In the genomic region with DNA sequence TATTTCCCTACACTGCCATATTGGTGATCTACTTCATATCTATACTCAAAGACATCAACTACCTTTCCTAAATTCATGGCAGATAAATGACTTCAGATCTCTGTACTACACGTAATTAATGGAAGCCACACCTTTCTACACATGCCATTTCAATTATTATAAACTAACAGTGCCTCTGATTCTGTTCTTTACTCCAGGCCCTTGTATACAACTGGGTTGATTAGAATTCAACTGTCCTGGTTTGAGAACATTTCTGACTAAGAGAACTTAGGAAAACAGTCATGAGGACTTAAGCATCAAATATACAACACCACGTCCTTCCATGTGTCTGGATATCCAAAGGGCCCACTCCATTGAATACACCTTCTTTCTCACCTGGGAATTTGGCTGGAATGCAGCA, we compare ENCODE assay signal across 17 cellular contexts. TPM values are rescaled to one million over a fixed set of nuclear protein-coding genes. Genes with fewer than 3 reads are reported as not detected.
DNase-seq lines count a peak whose midpoint lies in the region; ATAC-seq and TF ChIP-seq lines count a peak whose summit lies in the region.
"Had no signal": no experiment of that assay in that cellular context is flagged by ENCODE, and none has a peak within 500 bp of the region (broad histone marks: within the 10 kb centered on the region; RNA-seq: fewer than 3 reads in every experiment).

No MANE protein-coding gene starts in this region.

- H3K27ac Mint-ChIP-seq in CD4-positive, CD25-positive, alpha-beta regulatory T cell: no peak overlapping the region
- peak overlapping the region; percentile 58 for H3K27ac Mint-ChIP-seq in HFFc6
- no peak overlapping the region for H3K27ac Mint-ChIP-seq in stimulated activated effector memory CD8-positive, alpha-beta T cell treated with anti-CD3 and anti-CD28 coated beads, Interleukin-12 subunit alpha, Interleukin-12 subunit beta, amount 100 ng/mL, for 72 hours

- H2AFZ ChIP-seq in neural cell (ENCODE audit: low read depth, low read length): no peak overlapping the region

- no peak for DNase-seq in CD4-positive, CD25-positive, alpha-beta regulatory T cell
- no peak for DNase-seq in HFFc6
- no peak for DNase-seq in coronary artery (ENCODE audit: low spot score)
- no peak for DNase-seq in AG08395 (ENCODE audit: low spot score)
- DNase-seq in stimulated activated effector memory CD8-positive, alpha-beta T cell treated with anti-CD3 and anti-CD28 coated beads, Interleukin-12 subunit alpha, Interleukin-12 subunit beta, amount 100 ng/mL, for 72 hours (ENCODE audit: low spot score in 2 of 2): no peak
- no peak for DNase-seq in upper lobe of right lung
- DNase-seq: body of pancreas; DMS153; HCEC 1CT; kidney glomerular epithelial cell; NCI-H2171; pancreas; stimulated activated naive CD4-positive, alpha-beta T cell; T-helper 9 cell had no signal

- no peak for TF ChIP-seq EP300 in neural cell (conservative IDR thresholded peaks at IDR 0.05; ENCODE audit: poor library complexity, severe bottlenecking)

- peaks cover 36% of the 10 kb centered on the region for H3K4me1 ChIP-seq in CD4-positive, CD25-positive, alpha-beta regulatory T cell (ENCODE audit: control insufficient read depth, insufficient read depth, low read length, poor library complexity, severe bottlenecking)
- H3K4me1 ChIP-seq in upper lobe of right lung: peaks cover 31% of the 10 kb centered on the region

- peak overlapping the region; percentile 98 for H3K4me3 ChIP-seq in CD4-positive, CD25-positive, alpha-beta regulatory T cell (ENCODE audit: low read depth, low read length)
- H3K4me3 ChIP-seq in coronary artery (peak overlapping the region; percentile 88), neural cell (ENCODE audit: low read length) (peak overlapping the region; percentile 74), upper lobe of right lung (no peak overlapping the region)
- H3K4me3 ChIP-seq: body of pancreas had no signal

- no peaks in the 10 kb centered on the region for H3K9me3 ChIP-seq in CD4-positive, CD25-positive, alpha-beta regulatory T cell (ENCODE audit: control insufficient read depth in 2 of 2, low read length in 2 of 2)
- no peaks in the 10 kb centered on the region for H3K9me3 ChIP-seq in neural cell (ENCODE audit: low read length)
- H3K9me3 ChIP-seq in upper lobe of right lung: no peaks in the 10 kb centered on the region
- H3K9me3 ChIP-seq: body of pancreas, pancreas had no signal

- no peaks in the 10 kb centered on the region for H3K27me3 Mint-ChIP-seq in CD4-positive, CD25-positive, alpha-beta regulatory T cell
- H3K27me3 Mint-ChIP-seq in HFFc6 (ENCODE audit: insufficient read depth): no peaks in the 10 kb centered on the region

- H4K20me1 ChIP-seq in neural cell (ENCODE audit: insufficient read depth): no peaks in the 10 kb centered on the region

- peaks cover 44% of the 10 kb centered on the region for H3K79me2 ChIP-seq in neural cell (replicated peaks; ENCODE audit: insufficient read depth, low read length)

- no peaks in the 10 kb centered on the region for H3K27me3 ChIP-seq in CD4-positive, CD25-positive, alpha-beta regulatory T cell (ENCODE audit: control insufficient read depth, insufficient read depth, low read length)
- H3K27me3 ChIP-seq in neural cell (ENCODE audit: insufficient read depth, low read depth, low read length) (no peaks in the 10 kb centered on the region), upper lobe of right lung (no peaks in the 10 kb centered on the region)
- H3K27me3 ChIP-seq: body of pancreas, pancreas had no signal

- peaks cover 55% of the 10 kb centered on the region for H3K36me3 ChIP-seq in CD4-positive, CD25-positive, alpha-beta regulatory T cell (ENCODE audit: control insufficient read depth, insufficient read depth, low read length)
- no peaks in the 10 kb centered on the region for H3K36me3 ChIP-seq in neural cell (ENCODE audit: insufficient read depth, low read length)
- H3K36me3 ChIP-seq in upper lobe of right lung: peaks cover 59% of the 10 kb centered on the region

- peaks cover 19 to 47% (median 33%) of the 10 kb centered on the region in 4 donors for H3K4me1 Mint-ChIP-seq in CD4-positive, CD25-positive, alpha-beta regulatory T cell
- H3K4me1 Mint-ChIP-seq in HFFc6 (ENCODE audit: low read depth): peaks cover 40% of the 10 kb centered on the region
- H3K4me1 Mint-ChIP-seq in stimulated activated effector memory CD8-positive, alpha-beta T cell treated with anti-CD3 and anti-CD28 coated beads, Interleukin-12 subunit alpha, Interleukin-12 subunit beta, amount 100 ng/mL, for 72 hours: peaks cover 30% of the 10 kb centered on the region

- no peak overlapping the region for H3K9ac ChIP-seq in neural cell (ENCODE audit: low read length)

- no peak for TF ChIP-seq RAD21 in neural cell (conservative IDR thresholded peaks at IDR 0.05)

- H3K9me3 Mint-ChIP-seq in CD4-positive, CD25-positive, alpha-beta regulatory T cell: no peaks in the 10 kb centered on the region
- H3K9me3 Mint-ChIP-seq in HFFc6: no peaks in the 10 kb centered on the region
- H3K9me3 Mint-ChIP-seq in stimulated activated effector memory CD8-positive, alpha-beta T cell treated with anti-CD3 and anti-CD28 coated beads, Interleukin-12 subunit alpha, Interleukin-12 subunit beta, amount 100 ng/mL, for 72 hours: no peaks in the 10 kb centered on the region

- no peak overlapping the region for H3K27ac ChIP-seq in CD4-positive, CD25-positive, alpha-beta regulatory T cell (ENCODE audit: insufficient read depth, low read length, poor library complexity, severe bottlenecking)
- H3K27ac ChIP-seq in coronary artery (no peak overlapping the region), neural cell (ENCODE audit: low read length) (no peak overlapping the region), upper lobe of right lung (no peak overlapping the region)
- H3K27ac ChIP-seq: body of pancreas, pancreas had no signal

- H3F3A ChIP-seq in neural cell (ENCODE audit: insufficient read depth, low read length, poor library complexity, severe bottlenecking): no peaks in the 10 kb centered on the region

- intact Hi-C loops in upper lobe of right lung (cut with DNase I): no loop called here

- peaks cover 33% of the 10 kb centered on the region for H3K36me3 Mint-ChIP-seq in CD4-positive, CD25-positive, alpha-beta regulatory T cell
- peaks cover 24% of the 10 kb centered on the region for H3K36me3 Mint-ChIP-seq in HFFc6 (ENCODE audit: low read depth)
- peaks cover 16% of the 10 kb centered on the region for H3K36me3 Mint-ChIP-seq in stimulated activated effector memory CD8-positive, alpha-beta T cell treated with anti-CD3 and anti-CD28 coated beads, Interleukin-12 subunit alpha, Interleukin-12 subunit beta, amount 100 ng/mL, for 72 hours

- H3K4me3 Mint-ChIP-seq in CD4-positive, CD25-positive, alpha-beta regulatory T cell: peak overlapping the region in 1 of 4 donors; percentile 71
- no peak overlapping the region for H3K4me3 Mint-ChIP-seq in HFFc6
- no peak overlapping the region for H3K4me3 Mint-ChIP-seq in stimulated activated effector memory CD8-positive, alpha-beta T cell treated with anti-CD3 and anti-CD28 coated beads, Interleukin-12 subunit alpha, Interleukin-12 subunit beta, amount 100 ng/mL, for 72 hours

- no peak for TF ChIP-seq CTCF in HFFc6 (IDR thresholded peaks at IDR 0.05)
- no peak for TF ChIP-seq CTCF in coronary artery (IDR thresholded peaks at IDR 0.05)
- no peak for TF ChIP-seq CTCF in neural cell (IDR thresholded peaks at IDR 0.05; ENCODE audit: poor library complexity, severe bottlenecking)
- TF ChIP-seq CTCF in upper lobe of right lung (IDR thresholded peaks at IDR 0.05): no peak

- ATAC-seq in CD4-positive, CD25-positive, alpha-beta regulatory T cell (ENCODE audit: low read depth in 2 of 2): no peak
- no peak for ATAC-seq in stimulated activated effector memory CD8-positive, alpha-beta T cell treated with anti-CD3 and anti-CD28 coated beads, Interleukin-12 subunit alpha, Interleukin-12 subunit beta, amount 100 ng/mL, for 72 hours
- ATAC-seq in upper lobe of right lung (no peak), GM18873 (IDR thresholded peaks at IDR 0.05; ENCODE audit: low FRiP score, unreplicated experiment) (no peak)
- ATAC-seq: body of pancreas, Panc1, pancreas had no signal

- H3K9me2 ChIP-seq in neural cell (ENCODE audit: insufficient read depth, low read length): no peaks in the 10 kb centered on the region

- peak overlapping the region; percentile 94 for H3K4me2 ChIP-seq in neural cell (ENCODE audit: low read length)

TF ChIP-seq in neural cell, 6 proteins besides CTCF, POLR2A, EP300 and RAD21 (continues in another document):
- TF ChIP-seq TAF1 (IDR thresholded peaks at IDR 0.05; ENCODE audit: low read depth): no peak

RNA-seq across cellular contexts. Expression of gene ACIN1, which starts 1.8 kb away (rescaled TPM):
- total RNA-seq in CD4-positive, CD25-positive, alpha-beta regulatory T cell: 340 TPM
- 10 to 100 TPM in 1 of 4 donors, 1 to 10 TPM in 3; 6.8 to 10.1 (median 7.4) TPM for polyA plus RNA-seq in CD4-positive, CD25-positive, alpha-beta regulatory T cell
- total RNA-seq in HFFc6 (2021; fragmentation: NEBNext Ultra II Directional; extraction: Animal tissue kit (Norgen Biotek cat#: 25700)): 100 to 1,000 TPM; 128 to 150 (median 142) TPM
- 132 and 143 TPM in 2 replicates for polyA plus RNA-seq in neural cell
- polyA minus RNA-seq in neural cell: 137 and 139 TPM in 2 replicates
- 161 TPM for total RNA-seq in upper lobe of right lung

RNA-seq across cellular contexts. Expression of gene C14orf119, which starts 2.2 kb away (rescaled TPM):
- 13.6 TPM for total RNA-seq in CD4-positive, CD25-positive, alpha-beta regulatory T cell
- 100 to 1,000 TPM; 131 to 187 (median 156) TPM for polyA plus RNA-seq in CD4-positive, CD25-positive, alpha-beta regulatory T cell
- total RNA-seq in HFFc6 (2021; fragmentation: NEBNext Ultra II Directional; extraction: Animal tissue kit (Norgen Biotek cat#: 25700)): 100 to 1,000 TPM in 4 of 6 experiments, 10 to 100 TPM in 2; 85.0 to 117 (median 103) TPM
- polyA plus RNA-seq in neural cell: 23.3 and 26.4 TPM in 2 replicates
- polyA minus RNA-seq in neural cell: 14.6 and 19.2 TPM in 2 replicates
- total RNA-seq in upper lobe of right lung: 55.3 TPM

RNA-seq across cellular contexts. Expression of gene CIROP, which starts 11.7 kb away (rescaled TPM):
- total RNA-seq in CD4-positive, CD25-positive, alpha-beta regulatory T cell: not detected
- polyA plus RNA-seq in CD4-positive, CD25-positive, alpha-beta regulatory T cell: under 1 TPM in 1 of 4 donors, not detected in 3; 0.23 TPM
- total RNA-seq in HFFc6 (2021; fragmentation: NEBNext Ultra II Directional; extraction: Animal tissue kit (Norgen Biotek cat#: 25700)): not detected
- polyA plus RNA-seq in neural cell: not detected in 2 replicates
- not detected in 2 replicates for polyA minus RNA-seq in neural cell
- total RNA-seq in upper lobe of right lung: not detected
- total RNA-seq: body of pancreas, pancreas had no signal
- polyA plus RNA-seq: pancreas had no signal

RNA-seq across cellular contexts. Expression of gene CEBPE, which starts 26.0 kb away (rescaled TPM):
- total RNA-seq in CD4-positive, CD25-positive, alpha-beta regulatory T cell: not detected
- polyA plus RNA-seq in CD4-positive, CD25-positive, alpha-beta regulatory T cell: under 1 TPM in 3 of 4 donors, not detected in 1; 0.14 to 0.29 (median 0.24) TPM
- not detected for total RNA-seq in HFFc6 (2021; fragmentation: NEBNext Ultra II Directional; extraction: Animal tissue kit (Norgen Biotek cat#: 25700))
- polyA plus RNA-seq in neural cell: not detected in 2 replicates
- not detected in 2 replicates for polyA minus RNA-seq in neural cell
- total RNA-seq in upper lobe of right lung: not detected
- total RNA-seq: body of pancreas, pancreas had no signal
- polyA plus RNA-seq: pancreas had no signal

RNA-seq across cellular contexts. Expression of gene CDH24, which starts 35.8 kb away (rescaled TPM):
- 2.9 TPM for total RNA-seq in CD4-positive, CD25-positive, alpha-beta regulatory T cell
- polyA plus RNA-seq in CD4-positive, CD25-positive, alpha-beta regulatory T cell: under 1 TPM; 0.17 to 0.79 (median 0.25) TPM
- 10 to 100 TPM in 1 of 6 experiments, 1 to 10 TPM in 5; 6.4 to 11.2 (median 8.3) TPM for total RNA-seq in HFFc6 (2021; fragmentation: NEBNext Ultra II Directional; extraction: Animal tissue kit (Norgen Biotek cat#: 25700))
- polyA plus RNA-seq in neural cell: 31.7 and 37.0 TPM in 2 replicates
- polyA minus RNA-seq in neural cell: 28.6 and 37.7 TPM in 2 replicates
- 7.8 TPM for total RNA-seq in upper lobe of right lung
